In the genomic region with DNA sequence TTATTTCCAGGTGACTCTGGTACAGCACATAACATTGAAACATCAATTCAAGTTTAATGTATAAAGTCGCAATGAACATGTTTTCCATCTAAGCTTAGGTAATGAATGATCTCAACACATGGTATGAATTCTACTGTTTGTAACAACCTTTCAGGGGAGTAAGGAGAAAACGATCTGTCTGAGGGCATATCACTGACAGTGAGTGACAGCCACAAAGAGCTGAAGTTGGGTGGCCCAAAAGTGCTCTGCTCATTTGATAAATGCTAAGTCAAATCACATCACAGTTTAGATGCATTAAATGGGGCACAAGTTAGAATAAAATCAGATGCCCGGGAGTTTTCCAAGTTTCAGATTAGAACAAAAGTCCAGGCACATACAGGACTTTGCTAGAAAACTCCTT, we compare ENCODE assay signal across 8 cellular contexts. TPM values are rescaled to one million over a fixed set of nuclear protein-coding genes. Genes with fewer than 3 reads are reported as not detected.
DNase-seq lines count a peak whose midpoint lies in the region; ATAC-seq and TF ChIP-seq lines count a peak whose summit lies in the region.

No MANE protein-coding gene starts in this region.

- peak overlapping the region; percentile 55 for H3K4me2 ChIP-seq in mesenchymal stem cell (ENCODE audit: low read length, poor library complexity, severe bottlenecking)

- H3K36me3 ChIP-seq in A673 (ENCODE audit: insufficient read depth, low read length, poor library complexity, severe bottlenecking), result no peaks in the 10 kb centered on the region
- no peaks in the 10 kb centered on the region for H3K36me3 ChIP-seq in HUES48 (ENCODE audit: control insufficient read depth, insufficient read depth, low read length)
- no peaks in the 10 kb centered on the region for H3K36me3 ChIP-seq in ascending aorta
- no peaks in the 10 kb centered on the region for H3K36me3 ChIP-seq in mesenchymal stem cell (ENCODE audit: control insufficient read depth in 1 of 2, insufficient read depth in 2 of 2, low read depth in 1 of 2, low read length in 2 of 2)

- H2BK12ac ChIP-seq in mesenchymal stem cell (ENCODE audit: low read length in 2 of 2), result no peak overlapping the region

- H3K18ac ChIP-seq in mesenchymal stem cell (ENCODE audit: low read depth in 1 of 2, low read length in 2 of 2), result peak overlapping the region in 1 of 2 experiments; percentile 49

- H3K9ac ChIP-seq in HUES48 (ENCODE audit: low read depth, low read length) (no peak overlapping the region), mesenchymal stem cell (ENCODE audit: low read length) (peak overlapping the region; percentile 96)

- H4K91ac ChIP-seq in mesenchymal stem cell (ENCODE audit: low read length), result no peak overlapping the region

- POLR2A ChIA-PET in A673 (lab: Charles Lee; ENCODE audit: low non-redundant PET), result no interaction called here

- intact Hi-C loops in A673 (cut with micrococcal nuclease; ENCODE audit: unreplicated experiment), result loop anchor here (2.0 kb wide), 1 partner anchor 195 kb away; no protein-coding TSS in a partner anchor
- intact Hi-C loops in ascending aorta (cut with DNase I), result loop anchor here (2.0 to 10.0 kb wide), 3 partner anchors 121 to 561 kb away; no protein-coding TSS in a partner anchor

- H3K4ac ChIP-seq in mesenchymal stem cell (ENCODE audit: low read depth in 1 of 2, low read length in 2 of 2), result peak overlapping the region in 1 of 2 experiments; percentile 62

- peak overlapping the region; percentile 100 for H3K27ac ChIP-seq in A673 (ENCODE audit: low read depth, low read length, poor library complexity, severe bottlenecking)
- H3K27ac ChIP-seq in HUES48 (ENCODE audit: low read depth, low read length), result peak overlapping the region; percentile 100
- H3K27ac ChIP-seq in ascending aorta, result no peak overlapping the region
- peak overlapping the region; percentile 77 for H3K27ac ChIP-seq in mesenchymal stem cell (ENCODE audit: low read length, poor library complexity, severe bottlenecking)

- 11% methylated on average over 2 of the region's 3 CpGs for WGBS in mesenchymal stem cell

- H3K23ac ChIP-seq in mesenchymal stem cell (ENCODE audit: low read length in 2 of 2), result no peak overlapping the region

- ATAC-seq in esophagus mucosa, result no peak
- no peak for ATAC-seq in GM21825 (IDR thresholded peaks at IDR 0.05; ENCODE audit: unreplicated experiment)

- no peak for TF ChIP-seq CTCF in A673 (conservative IDR thresholded peaks at IDR 0.05; ENCODE audit: low read depth, low read length)
- TF ChIP-seq CTCF in ascending aorta (IDR thresholded peaks at IDR 0.05), result no peak

- CTCF ChIA-PET in A673 (lab: Charles Lee), result no interaction called here

- no peak overlapping the region for H3K14ac ChIP-seq in mesenchymal stem cell (ENCODE audit: low read length in 2 of 2)

- H3K4me1 ChIP-seq in A673 (ENCODE audit: insufficient read depth, low read length, poor library complexity, severe bottlenecking) (peaks cover 30% of the 10 kb centered on the region), HUES48 (ENCODE audit: control insufficient read depth, insufficient read depth, low read length) (peaks cover 17% of the 10 kb centered on the region), ascending aorta (no peaks in the 10 kb centered on the region), mesenchymal stem cell (ENCODE audit: control insufficient read depth, insufficient read depth, low read depth, low read length) (peaks cover 1% of the 10 kb centered on the region)

- DNase-seq in A673 (ENCODE audit: low spot score) (peak; percentile 35), ascending aorta (ENCODE audit: low spot score in 2 of 2) (no peak), mesenchymal stem cell (no peak), NCI-H1694 (lab: John Stamatoyannopoulos, UW) (no peak), OCI-M2 (lab: John Stamatoyannopoulos, UW; ENCODE audit: unreplicated experiment) (no peak)

- no peak overlapping the region for H2BK5ac ChIP-seq in mesenchymal stem cell (ENCODE audit: low read depth, low read length, poor library complexity, severe bottlenecking)

- no peak overlapping the region for H2BK120ac ChIP-seq in mesenchymal stem cell (ENCODE audit: low read depth, low read length)

- no peak overlapping the region for H2BK15ac ChIP-seq in mesenchymal stem cell (ENCODE audit: low read depth, poor library complexity, severe bottlenecking)

- H3K27me3 ChIP-seq in A673 (replicated peaks; ENCODE audit: insufficient read depth, low read depth, low read length, poor library complexity), result no peaks in the 10 kb centered on the region
- no peaks in the 10 kb centered on the region for H3K27me3 ChIP-seq in HUES48 (ENCODE audit: control insufficient read depth, insufficient read depth, low read length)
- H3K27me3 ChIP-seq in ascending aorta, result no peaks in the 10 kb centered on the region
- no peaks in the 10 kb centered on the region for H3K27me3 ChIP-seq in mesenchymal stem cell (ENCODE audit: control insufficient read depth in 1 of 2, insufficient read depth in 1 of 2, low read length in 2 of 2)

- no peak overlapping the region for H2AFZ ChIP-seq in mesenchymal stem cell (ENCODE audit: low read depth, low read length)

- no peak overlapping the region for H4K8ac ChIP-seq in mesenchymal stem cell (ENCODE audit: low read length)

- peaks cover 14% of the 10 kb centered on the region for H3K79me1 ChIP-seq in mesenchymal stem cell (replicated peaks; ENCODE audit: low read length, poor library complexity, severe bottlenecking)

- H2AK5ac ChIP-seq in mesenchymal stem cell (ENCODE audit: low read length, severe bottlenecking), result no peak overlapping the region

- H3K9me3 ChIP-seq in A673 (ENCODE audit: low read depth, low read length, poor library complexity, severe bottlenecking) (no peaks in the 10 kb centered on the region), HUES48 (ENCODE audit: control insufficient read depth, insufficient read depth, low read length) (no peaks in the 10 kb centered on the region), ascending aorta (no peaks in the 10 kb centered on the region), mesenchymal stem cell (ENCODE audit: control insufficient read depth, low read length) (no peaks in the 10 kb centered on the region)

- peak overlapping the region; percentile 79 for H3K4me3 ChIP-seq in A673 (ENCODE audit: low read depth, low read length, poor library complexity, severe bottlenecking)
- peak overlapping the region; percentile 95 for H3K4me3 ChIP-seq in HUES48 (ENCODE audit: low read depth, low read length)
- H3K4me3 ChIP-seq in ascending aorta, result peak overlapping the region; percentile 85 to 99
- peak overlapping the region in 1 of 2 experiments; percentile 92 for H3K4me3 ChIP-seq in mesenchymal stem cell (ENCODE audit: insufficient read depth in 1 of 2, low read depth in 1 of 2, low read length in 2 of 2)

- TSS peak; percentile 68 for BruUV-seq in A673 (replicated peaks; lab: Mats Ljungman, UMichigan)

RNA-seq across cellular contexts. Expression of gene FANCC, which starts 1.2 kb away (rescaled TPM):
- total RNA-seq in A673 (2021) (25.3 and 28.3 TPM in 2 replicates), ascending aorta (0.64 TPM), esophagus mucosa (5.2 TPM)
- polyA plus RNA-seq in mesenchymal stem cell (2013, experiment 1 of 2), result 4.8 TPM
- 4.6 TPM for polyA plus RNA-seq in mesenchymal stem cell (2013, experiment 2 of 2)

Comparison
In these comparisons a context has a peak if more than half of its experiments do, and no peak if none do; other contexts are left out.
1. H3K27ac ChIP-seq: peak in A673 (single experiment), HUES48 (single experiment) and mesenchymal stem cell (single experiment); none in ascending aorta (0 of 2).